In the genomic region with DNA sequence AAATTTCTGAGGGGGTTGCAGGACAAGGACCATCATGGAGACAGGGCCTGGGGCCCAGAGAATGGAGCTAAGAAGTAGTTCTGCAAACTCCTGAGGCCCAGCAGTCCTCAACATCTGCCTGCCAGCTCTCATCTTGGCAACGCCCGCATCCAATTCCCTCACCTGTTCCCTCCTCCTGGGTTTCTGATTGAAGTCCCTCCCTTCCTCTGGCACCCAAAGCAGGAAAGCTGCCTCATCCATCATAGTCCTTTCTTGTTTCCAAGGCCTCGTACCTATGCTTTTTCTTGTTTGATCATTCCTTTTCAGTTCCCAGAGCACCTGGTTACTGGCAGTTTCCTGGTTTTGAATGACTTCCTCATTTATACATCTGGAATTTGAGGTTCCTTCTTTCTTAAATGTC, we compare ENCODE assay signal across 6 cellular contexts.
"Had no signal": no experiment of that assay in that cellular context is flagged by ENCODE, and none has a peak within 500 bp of the region (broad histone marks: within the 10 kb centered on the region; RNA-seq: fewer than 3 reads in every experiment).

No MANE protein-coding gene starts in this region.

- H3K4me3 ChIP-seq: GM23248 had no signal

- H3K9ac ChIP-seq: GM23248 had no signal

- H3K27ac ChIP-seq: GM23248, HL-60 had no signal

- ATAC-seq: HepG2 had no signal

- DNase-seq: GM23248, H9, HCEC 1CT, KBM-7 had no signal
